ENCODE assay signal across 8 cellular contexts in the genomic region with DNA sequence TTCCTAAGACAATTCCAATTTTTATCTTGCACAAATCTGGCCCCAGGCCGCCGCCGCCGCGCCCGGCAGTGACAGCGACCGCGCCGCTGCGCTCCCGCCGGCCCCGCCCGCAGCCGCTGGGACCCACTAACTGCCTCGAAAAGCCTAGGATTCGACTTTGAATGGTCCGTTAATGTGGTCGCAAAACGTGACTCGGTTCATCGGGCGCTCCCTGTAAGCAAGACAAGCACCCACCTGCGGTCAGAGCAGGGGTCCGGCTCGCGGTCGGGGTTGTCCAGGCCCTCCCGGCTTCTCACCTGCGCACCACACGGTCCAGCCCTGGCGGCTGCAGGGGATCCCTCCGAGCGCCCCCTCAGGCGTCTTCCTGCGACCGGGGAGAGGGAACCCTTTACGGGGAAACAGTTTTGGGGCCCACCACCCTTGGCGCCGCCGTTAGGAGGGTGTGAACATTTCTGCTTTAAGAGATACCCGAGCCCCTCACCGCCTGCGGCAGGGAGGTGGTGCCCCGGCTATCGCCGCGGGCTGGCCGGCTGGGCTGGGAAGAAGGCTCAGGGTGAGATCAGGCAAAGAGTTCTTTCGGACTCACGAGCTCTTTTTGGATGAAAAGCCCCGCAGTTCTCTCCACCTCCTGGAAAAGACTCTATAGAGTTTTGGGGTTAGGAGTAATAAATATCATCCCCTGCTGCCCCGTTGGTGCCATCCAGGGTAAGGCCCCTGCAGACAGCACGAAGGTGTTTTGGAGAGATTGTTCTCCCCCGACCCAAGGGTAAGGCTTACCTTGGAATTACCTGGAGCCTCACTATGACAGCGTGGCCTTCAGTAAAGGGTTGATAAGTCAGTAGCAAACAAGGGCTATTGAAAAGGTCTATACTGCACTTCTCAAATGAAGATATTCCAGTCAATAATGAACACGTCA. TPM values are rescaled to one million over a fixed set of nuclear protein-coding genes. Genes with fewer than 3 reads are reported as not detected.
A peak's percentile ranks its signal among the peaks of the same experiment; 100 is the strongest.
DNase-seq lines count a peak whose midpoint lies in the region; ATAC-seq, FAIRE-seq and TF ChIP-seq lines count a peak whose summit lies in the region.

No MANE protein-coding gene starts in this region.

- H3K9me3 ChIP-seq in right lobe of liver: no peaks in the 10 kb centered on the region

- WGBS in right lobe of liver (ENCODE audit: insufficient coverage, low coverage, low lambda C conversion rate, missing lambda C conversion rate): 4% methylated on average over 21 of the region's 58 CpGs

- no peaks in the 10 kb centered on the region for H3K36me3 ChIP-seq in brain microvascular endothelial cell (replicated peaks)
- no peaks in the 10 kb centered on the region for H3K36me3 ChIP-seq in right lobe of liver

- intact Hi-C loops in right lobe of liver (cut with DNase I): no loop called here

- TF ChIP-seq CTCF in brain microvascular endothelial cell (IDR thresholded peaks at IDR 0.05; ENCODE audit: low read depth, low read length, missing control alignments) (no peak), right lobe of liver (IDR thresholded peaks at IDR 0.05) (no peak)

- H3K4me3 ChIP-seq in brain microvascular endothelial cell (ENCODE audit: low read depth, low read length) (peak overlapping the region; percentile 39), right lobe of liver (peak overlapping the region in 2 of 3 donors; percentile 3 to 14)

- peaks cover 16% of the 10 kb centered on the region for H3K27me3 ChIP-seq in brain microvascular endothelial cell (replicated peaks)
- peaks cover 0 to 8% of the 10 kb centered on the region in 2 donors for H3K27me3 ChIP-seq in right lobe of liver

- ATAC-seq in right lobe of liver (peak; percentile 25 to 36 (median 32)), GM18858 (IDR thresholded peaks at IDR 0.05; ENCODE audit: unreplicated experiment) (no peak)

- in situ Hi-C loops in brain microvascular endothelial cell (cut with HindIII; ENCODE audit: low pct_ligation_motif_present, low sequenced_read_pairs): no loop called here

- H3K4me1 ChIP-seq in right lobe of liver: peaks cover 0 to 8% (median 0%) of the 10 kb centered on the region in 4 donors

- H3K27ac ChIP-seq in brain microvascular endothelial cell: no peak overlapping the region
- H3K27ac ChIP-seq in right lobe of liver: no peak overlapping the region

- peak; percentile 48 for DNase-seq in EL
- peak; percentile 31 for DNase-seq in NCI-H524 treated with DMSO at 0.1 percent for 48 hours (lab: John Stamatoyannopoulos, UW)
- DNase-seq in brain microvascular endothelial cell: no peak
- DNase-seq in right lobe of liver: no peak
- DNase-seq in urothelium cell line (ENCODE audit: low spot score): peak; percentile 72
- no peak for DNase-seq in hepatic stellate cell (ENCODE audit: low spot score)
- DNase-seq in SHP77 (lab: John Stamatoyannopoulos, UW): no peak

- TF ChIP-seq POLR2A in right lobe of liver (IDR thresholded peaks at IDR 0.05): no peak

- FAIRE-seq in urothelium cell line (lab: Jason Lieb, UNC): peak; percentile 52

RNA-seq across cellular contexts. Expression of a gene that starts 13.6 kb away (rescaled TPM):
- total RNA-seq in right lobe of liver: 1 to 10 TPM; 4.4 to 5.7 (median 4.8) TPM

RNA-seq across cellular contexts. Expression of a gene that starts 47.2 kb away (rescaled TPM):
- total RNA-seq in right lobe of liver: 10 to 100 TPM in 1 of 6 experiments, 1 to 10 TPM in 5; 2.0 to 11.9 (median 3.8) TPM

Comparison
In these comparisons a context has a peak if more than half of its experiments do, and no peak if none do; other contexts are left out.
1. DNase-seq: peak in EL (single experiment), NCI-H524 treated with DMSO at 0.1 percent for 48 hours (single experiment) and urothelium cell line (single experiment); none in brain microvascular endothelial cell (single experiment), right lobe of liver (0 of 3), hepatic stellate cell (single experiment) and SHP77 (0 of 2).